8 cellular contexts compared by ENCODE assay signal in the genomic region with DNA sequence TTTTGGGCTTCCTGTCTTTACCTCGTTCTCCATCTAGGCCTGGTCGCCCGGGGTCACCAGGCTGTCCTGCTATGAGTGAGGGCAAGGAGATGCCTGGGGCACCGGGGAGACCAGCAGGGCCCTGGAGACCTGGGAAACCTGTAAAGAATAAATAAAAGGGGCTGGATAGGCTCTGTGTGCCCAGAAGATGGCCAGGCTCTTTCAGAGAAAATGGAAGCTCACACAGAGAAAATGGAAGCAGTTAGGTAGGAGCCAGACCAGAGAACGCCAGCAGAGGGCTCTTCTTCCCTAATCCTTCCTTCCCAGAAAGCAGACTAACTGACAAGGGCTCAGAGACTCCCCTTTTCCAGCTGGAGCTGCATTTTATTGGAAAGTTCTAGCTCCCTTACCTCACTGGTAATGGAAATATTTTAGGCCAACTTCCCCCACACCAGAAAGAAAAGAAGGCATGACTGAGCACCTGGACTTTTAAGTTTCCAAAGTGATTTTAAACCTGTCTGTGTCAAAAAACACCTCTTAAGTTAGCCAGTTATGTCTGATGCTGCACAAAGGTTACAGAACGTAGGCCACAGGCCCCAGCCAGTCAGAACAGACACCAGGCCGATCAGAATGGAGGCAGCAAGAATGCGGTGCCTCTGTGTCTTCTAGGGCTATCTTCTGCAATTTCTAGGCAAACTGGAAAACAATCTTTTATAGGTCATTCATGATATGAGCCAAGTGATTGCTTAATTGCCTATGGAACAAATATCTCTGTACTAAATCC.
DNase-seq lines count a peak whose midpoint lies in the region; ATAC-seq, FAIRE-seq and TF ChIP-seq lines count a peak whose summit lies in the region.

No MANE protein-coding gene starts in this region.

- no peaks in the 10 kb centered on the region for H3K9me3 ChIP-seq in A549
- no peaks in the 10 kb centered on the region for H3K9me3 ChIP-seq in upper lobe of right lung

- H3K27me3 ChIP-seq in upper lobe of right lung = no peaks in the 10 kb centered on the region

- no peak overlapping the region for H3K4me2 ChIP-seq in A549

- DNase-seq in A549 (ENCODE audit: low read depth in 1 of 2, low spot score in 1 of 2) (peak; percentile 38 to 54), NCI-H82 (lab: John Stamatoyannopoulos, UW) (peak; percentile 65), fibroblast of pulmonary artery (ENCODE audit: low read depth) (peak; percentile 72), upper lobe of right lung (no peak), LoVo (ENCODE audit: low spot score) (no peak)

- peak; percentile 42 to 48; a peak in 4 of 5 replicates for TF ChIP-seq RAD21 in A549 (conservative IDR thresholded peaks at IDR 0.05 in 1 of 2, IDR thresholded peaks at IDR 0.05 in 1 of 2)

- POLR2A ChIA-PET in A549 (lab: Yijun Ruan, JAX) = no interaction called here

- H3K4me1 ChIP-seq in A549 = peaks cover 19% of the 10 kb centered on the region
- no peaks in the 10 kb centered on the region for H3K4me1 ChIP-seq in upper lobe of right lung

- H3K27ac ChIP-seq in A549 = peak overlapping the region in 1 of 2 experiments; percentile 16; a peak in 2 of 6 replicates
- no peak overlapping the region for H3K27ac ChIP-seq in upper lobe of right lung

- ATAC-seq in A549 (peak; percentile 89 to 94; a peak in 5 of 6 replicates), GM19463 (IDR thresholded peaks at IDR 0.05; ENCODE audit: unreplicated experiment) (peak; percentile 48), upper lobe of right lung (peak; percentile 21), GM21619 (IDR thresholded peaks at IDR 0.05; ENCODE audit: unreplicated experiment) (no peak), GM19467 (IDR thresholded peaks at IDR 0.05; ENCODE audit: unreplicated experiment) (no peak)

- WGBS in A549 (ENCODE audit: missing lambda C conversion rate) = 60% methylated on average over 5 of the region's 8 CpGs

- FAIRE-seq in A549 (lab: Jason Lieb, UNC) = peak; percentile 39

- TF ChIP-seq CTCF in A549 (IDR thresholded peaks at IDR 0.05) (peak; percentile 45), fibroblast of pulmonary artery (IDR thresholded peaks at IDR 0.05; ENCODE audit: low read length, missing control alignments) (peak; percentile 59), upper lobe of right lung (IDR thresholded peaks at IDR 0.05) (peak; percentile 8)

- no peak for TF ChIP-seq POLR2A in A549 (IDR thresholded peaks at IDR 0.05; ENCODE audit: low read length)

- no peaks in the 10 kb centered on the region for H3K36me3 ChIP-seq in upper lobe of right lung

- no peak for TF ChIP-seq EP300 in A549 (IDR thresholded peaks at IDR 0.05)

- CTCF ChIA-PET in A549 (lab: Yijun Ruan, JAX) = interaction anchor here (0.5 to 1.9 kb wide), 5 partner anchors 14 to 1219 kb away, joined by 3 to 5 read pairs (median 3); no protein-coding TSS in a partner anchor

- intact Hi-C loops in upper lobe of right lung (cut with DNase I) = no loop called here

- H3K4me3 ChIP-seq in A549 (no peak overlapping the region), fibroblast of pulmonary artery (replicated peaks; ENCODE audit: low read depth, low read length) (no peak overlapping the region), upper lobe of right lung (no peak overlapping the region)

TF ChIP-seq in A549, 52 proteins besides CTCF, POLR2A, EP300 and RAD21:
- TF ChIP-seq, protein P1, sequence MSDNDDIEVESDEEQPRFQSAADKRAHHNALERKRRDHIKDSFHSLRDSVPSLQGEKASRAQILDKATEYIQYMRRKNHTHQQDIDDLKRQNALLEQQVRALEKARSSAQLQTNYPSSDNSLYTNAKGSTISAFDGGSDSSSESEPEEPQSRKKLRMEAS (IDR thresholded peaks at IDR 0.05) = no peak
- TF ChIP-seq SMC3 (IDR thresholded peaks at IDR 0.05) = peak; percentile 49; the same call in 2 of the 3 replicates
- TF ChIP-seq, protein P2, sequence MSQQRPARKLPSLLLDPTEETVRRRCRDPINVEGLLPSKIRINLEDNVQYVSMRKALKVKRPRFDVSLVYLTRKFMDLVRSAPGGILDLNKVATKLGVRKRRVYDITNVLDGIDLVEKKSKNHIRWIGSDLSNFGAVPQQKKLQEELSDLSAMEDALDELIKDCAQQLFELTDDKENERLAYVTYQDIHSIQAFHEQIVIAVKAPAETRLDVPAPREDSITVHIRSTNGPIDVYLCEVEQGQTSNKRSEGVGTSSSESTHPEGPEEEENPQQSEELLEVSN (IDR thresholded peaks at IDR 0.05; ENCODE audit: borderline replicate concordance, low read depth) = no peak
- no peak for TF ChIP-seq CBX8 (IDR thresholded peaks at IDR 0.05)

Comparison
In these comparisons a context has a peak if more than half of its experiments do, and no peak if none do; other contexts are left out.
1. ATAC-seq: peak in A549 (2 of 2), GM19463 (single experiment) and upper lobe of right lung (single experiment); none in GM21619 (single experiment) and GM19467 (single experiment).
2. DNase-seq: peak in A549 (2 of 2), NCI-H82 (single experiment) and fibroblast of pulmonary artery (single experiment); none in upper lobe of right lung (single experiment) and LoVo (single experiment).
3. CTCF ChIP-seq: peak in every context shown above with its lines; median percentile 59 in fibroblast of pulmonary artery; 45 in A549; 8 in upper lobe of right lung.